Comparison of ENCODE assay signal across 1 cellular context in the genomic region with DNA sequence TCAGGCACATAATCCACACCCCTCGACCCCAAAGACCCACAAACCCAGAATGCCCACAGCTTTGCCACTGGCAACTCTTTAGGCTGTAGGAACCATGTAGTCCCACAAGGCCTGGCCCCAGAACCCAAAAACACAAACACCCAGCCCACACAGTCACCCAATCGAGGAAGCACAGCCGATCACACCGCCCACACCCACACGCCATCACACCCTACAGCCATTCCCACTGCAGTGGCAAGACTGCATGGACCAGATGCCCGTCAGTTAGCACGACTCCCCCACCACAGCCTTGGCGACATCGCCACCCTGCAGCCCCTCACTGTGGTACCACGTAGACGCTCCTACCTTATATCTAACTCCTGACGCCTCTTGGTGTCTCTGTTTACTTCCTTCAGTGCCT.
TF ChIP-seq lines count a peak whose summit lies in the region.

No MANE protein-coding gene starts in this region.

TF ChIP-seq in K562, 482 proteins besides CTCF, POLR2A, EP300 and RAD21:
- TF ChIP-seq EGR1 (conservative IDR thresholded peaks at IDR 0.05) (0 out of 2 replicates have a peak, but pooled peaks have one; percentile 22), ZFX (CRISPR knock-in tag; IDR thresholded peaks at IDR 0.05) (no peak), NR2F6 (CRISPR knock-in tag; IDR thresholded peaks at IDR 0.05) (no peak)
TF ChIP-seq in K562: peak in this region for 1.
